In genomic region chr10:107474650-107475049, GRCh38 we compare ENCODE assay signal across 18 cellular contexts.
A peak's percentile ranks its signal among the peaks of the same experiment; 100 is the strongest.
DNase-seq lines count a peak whose midpoint lies in the region; ATAC-seq and TF ChIP-seq lines count a peak whose summit lies in the region.
"Had no signal": no experiment of that assay in that cellular context is flagged by ENCODE, and none has a peak within 500 bp of the region (broad histone marks: within the 10 kb centered on the region; RNA-seq: fewer than 3 reads in every experiment).

No MANE protein-coding gene starts in this region.

- H3K9me3 ChIP-seq in MM.1S (replicated peaks; ENCODE audit: insufficient read depth, low read length), result no peaks in the 10 kb centered on the region

- no peak overlapping the region for H3K27ac ChIP-seq in MM.1S (ENCODE audit: low read length)
- H3K27ac ChIP-seq: C4-2B, HL-60 had no signal

- no peak overlapping the region for H2AFZ ChIP-seq in MM.1S (ENCODE audit: low read length)

- H3F3A ChIP-seq in MM.1S (ENCODE audit: insufficient read depth, low read length), result no peaks in the 10 kb centered on the region

- no peak overlapping the region for H3K4me2 ChIP-seq in MM.1S (ENCODE audit: low read depth, low read length)

- no peaks in the 10 kb centered on the region for H4K20me1 ChIP-seq in MM.1S (ENCODE audit: insufficient read depth, low read length)

- H3K4me1 ChIP-seq in MM.1S (ENCODE audit: low read length), result no peaks in the 10 kb centered on the region

- no peak overlapping the region for H3K9ac ChIP-seq in MM.1S (ENCODE audit: low read length)

- peak; percentile 62 for DNase-seq in MM.1S
- no peak for DNase-seq in epidermal melanocyte (ENCODE audit: insufficient read length, low spot score)
- no peak for DNase-seq in activated naive CD4-positive, alpha-beta T cell (lab: John Stamatoyannopoulos, UW)
- no peak for DNase-seq in stimulated activated CD4-positive, alpha-beta T cell treated with anti-CD3 and anti-CD28 coated beads, Interleukin-15, amount 100 ng/mL, for 24 hours
- DNase-seq: GDM1; HCEC 1CT; MV-4-11; NCI-H1417 treated with DMSO at 0.1 percent for 48 hours; NCI-H1930; NCI-H69; NK-92 treated with Interleukin-12 subunit alpha and Interleukin-12 subunit beta, amount 100 ng/mL, for 24 hours; SIG-M5 had no signal

- no peaks in the 10 kb centered on the region for H3K36me3 ChIP-seq in MM.1S (replicated peaks; ENCODE audit: insufficient read depth, low read length)

- no peaks in the 10 kb centered on the region for H3K27me3 ChIP-seq in MM.1S (replicated peaks; ENCODE audit: insufficient read depth, low read length)

- ATAC-seq in GM18502 (IDR thresholded peaks at IDR 0.05; ENCODE audit: poor library complexity, unreplicated experiment) (peak; percentile 48), GM19351 (IDR thresholded peaks at IDR 0.05; ENCODE audit: unreplicated experiment) (peak; percentile 41), HG02610 (IDR thresholded peaks at IDR 0.05; ENCODE audit: unreplicated experiment) (peak; percentile 23), GM18870 (IDR thresholded peaks at IDR 0.05; ENCODE audit: unreplicated experiment) (no peak)

- TF ChIP-seq CTCF in MM.1S (IDR thresholded peaks at IDR 0.05; ENCODE audit: low read length), result no peak

- no peaks in the 10 kb centered on the region for H3K79me2 ChIP-seq in MM.1S (ENCODE audit: low read length)

- H3K9me2 ChIP-seq in MM.1S (replicated peaks; ENCODE audit: insufficient read depth, low read length), result no peaks in the 10 kb centered on the region

- H3K4me3 ChIP-seq in MM.1S (ENCODE audit: low read length), result no peak overlapping the region
